8 cellular contexts compared by ENCODE assay signal in the genomic region with DNA sequence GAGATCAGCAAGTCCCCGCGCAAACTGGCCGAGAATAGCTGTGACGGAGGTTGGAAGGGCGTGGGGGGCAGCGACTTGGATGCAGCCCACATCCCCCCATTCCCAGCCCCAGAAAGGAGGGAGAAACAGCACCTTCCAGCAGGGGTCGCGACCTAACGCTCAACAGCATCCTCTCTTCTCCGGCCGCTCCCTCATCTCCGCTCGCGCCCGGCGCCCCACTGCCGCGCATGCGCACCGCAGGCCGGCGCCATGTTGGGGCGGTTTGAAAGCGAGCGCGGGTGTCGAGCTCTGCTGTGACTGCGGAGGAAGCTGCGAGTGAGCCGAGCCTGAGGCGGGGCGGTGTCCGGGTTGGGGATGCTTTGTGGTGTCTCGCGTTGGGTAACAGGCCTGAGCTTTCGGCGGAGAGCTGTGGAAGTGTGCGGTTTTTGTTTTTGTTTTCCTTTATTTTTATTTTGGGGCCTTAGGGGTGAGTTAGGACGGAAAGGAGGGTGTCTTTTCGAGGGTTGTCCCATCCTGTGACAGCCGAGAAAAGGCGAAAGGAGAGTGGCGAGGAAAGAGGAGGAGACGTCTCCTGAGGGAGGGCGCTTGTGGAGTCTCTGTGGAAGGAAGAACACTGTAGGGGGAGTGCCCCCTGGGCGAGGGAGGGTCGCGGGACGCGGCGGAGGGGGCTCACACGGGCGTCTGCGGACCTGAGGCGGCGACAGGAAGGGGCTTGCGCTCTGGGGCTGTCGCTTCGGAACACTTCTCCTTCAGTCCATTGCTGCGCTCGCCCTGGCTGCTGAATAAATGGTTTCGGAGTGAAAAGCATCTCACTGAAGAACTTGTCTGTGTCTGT.
A peak's percentile ranks its signal among the peaks of the same experiment; 100 is the strongest.
DNase-seq lines count a peak whose midpoint lies in the region; ATAC-seq lines count a peak whose summit lies in the region.

A gene (plus strand): TSS at position 247 of the 835 bp plus-strand sequence. CDS start 2,667 bp downstream, outside the sequence.
A gene with protein sequence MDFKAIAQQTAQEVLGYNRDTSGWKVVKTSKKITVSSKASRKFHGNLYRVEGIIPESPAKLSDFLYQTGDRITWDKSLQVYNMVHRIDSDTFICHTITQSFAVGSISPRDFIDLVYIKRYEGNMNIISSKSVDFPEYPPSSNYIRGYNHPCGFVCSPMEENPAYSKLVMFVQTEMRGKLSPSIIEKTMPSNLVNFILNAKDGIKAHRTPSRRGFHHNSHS (minus strand): TSS at position 199 of the 835 bp plus-strand sequence. CDS start 3,285 bp downstream, outside the sequence.

- ATAC-seq in GM19035 (IDR thresholded peaks at IDR 0.05; ENCODE audit: unreplicated experiment) (peak; percentile 94), HG03342 (IDR thresholded peaks at IDR 0.05; ENCODE audit: unreplicated experiment) (peak; percentile 94)

- DNase-seq in Ammon's horn (ENCODE audit: low spot score): peak; percentile 89
- DNase-seq in NCI-H345 (lab: John Stamatoyannopoulos, UW): peak; percentile 88
- peak; percentile 77 for DNase-seq in activated CD4-positive, CD25-positive, alpha-beta regulatory T cell treated with anti-CD3 and anti-CD28 coated beads, Interleukin-2, amount 50 U/mL, for 16 hours (ENCODE audit: low read depth, low spot score)
- DNase-seq in cerebellar cortex (ENCODE audit: low spot score): peak; percentile 88
- DNase-seq in kidney glomerular epithelial cell (lab: John Stamatoyannopoulos, UW): peak; percentile 91
- DNase-seq in stimulated activated CD4-positive, alpha-beta T cell treated with anti-CD3 and anti-CD28 coated beads, Interleukin-15, amount 100 ng/mL, for 48 hours (ENCODE audit: low read depth in 2 of 2): peak; percentile 78 to 79

Comparison
In these comparisons a context has a peak if more than half of its experiments do, and no peak if none do; other contexts are left out.
1. Peak in every context shown above with its lines: DNase-seq and ATAC-seq.